17 cellular contexts compared by ENCODE assay signal in genomic region chr17:49894761-49895160, GRCh38. TPM values are rescaled to one million over a fixed set of nuclear protein-coding genes. Genes with fewer than 3 reads are reported as not detected.
DNase-seq lines count a peak whose midpoint lies in the region; ATAC-seq and TF ChIP-seq lines count a peak whose summit lies in the region.
"Had no signal": no experiment of that assay in that cellular context is flagged by ENCODE, and none has a peak within 500 bp of the region (broad histone marks: within the 10 kb centered on the region; RNA-seq: fewer than 3 reads in every experiment).

No MANE protein-coding gene starts in this region.

- H3K36me3 Mint-ChIP-seq in neural crest cell (ENCODE audit: low read depth), result no peaks in the 10 kb centered on the region

- H3K27ac ChIP-seq in RWPE2 (ENCODE audit: poor library complexity, severe bottlenecking) (no peak overlapping the region), esophagus (ENCODE audit: low read depth in 2 of 2, low read length in 1 of 2) (peak overlapping the region; percentile 90 to 91), gastrocnemius medialis (no peak overlapping the region), spleen (no peak overlapping the region)
- H3K27ac ChIP-seq: BLaER1 treated with 17β-estradiol and CSF1 and Interleukin-3, amounts not matched to agents 10 nM and 100 nM had no signal

- H3K36me3 ChIP-seq in RWPE2 (ENCODE audit: low read depth) (no peaks in the 10 kb centered on the region), esophagus (ENCODE audit: control insufficient read depth in 2 of 2, insufficient read depth in 2 of 2, low read length in 1 of 2) (no peaks in the 10 kb centered on the region), gastrocnemius medialis (no peaks in the 10 kb centered on the region), spleen (no peaks in the 10 kb centered on the region)
- H3K36me3 ChIP-seq: BLaER1 treated with 17β-estradiol and CSF1 and Interleukin-3, amounts not matched to agents 10 nM and 100 nM had no signal

- no peak overlapping the region for H3K4me3 ChIP-seq in RWPE2 (ENCODE audit: severe bottlenecking)
- H3K4me3 ChIP-seq in esophagus (ENCODE audit: low read depth in 1 of 2, low read length in 2 of 2), result no peak overlapping the region
- no peak overlapping the region for H3K4me3 ChIP-seq in gastrocnemius medialis
- no peak overlapping the region for H3K4me3 ChIP-seq in spleen
- H3K4me3 ChIP-seq: BLaER1 treated with 17β-estradiol and CSF1 and Interleukin-3, amounts not matched to agents 10 nM and 100 nM had no signal

- H3K4me3 Mint-ChIP-seq in neural crest cell, result no peak overlapping the region

- H3K27ac Mint-ChIP-seq in neural crest cell (ENCODE audit: unreplicated experiment), result peak overlapping the region; percentile 35

- H3K4me1 ChIP-seq in RWPE2 (ENCODE audit: insufficient read depth, poor library complexity, severe bottlenecking) (peaks cover 7% of the 10 kb centered on the region), esophagus (ENCODE audit: control insufficient read depth in 2 of 2, insufficient read depth in 2 of 2, low read length in 1 of 2) (peaks cover 0 to 19% of the 10 kb centered on the region in 2 donors), gastrocnemius medialis (no peaks in the 10 kb centered on the region), spleen (peaks cover 0 to 10% (median 0%) of the 10 kb centered on the region in 6 donors)

- peaks cover 69% of the 10 kb centered on the region for H3K27me3 Mint-ChIP-seq in neural crest cell (ENCODE audit: low read depth)

- H3K4me1 Mint-ChIP-seq in neural crest cell, result no peaks in the 10 kb centered on the region

- intact Hi-C loops in gastrocnemius medialis (cut with DNase I; ENCODE audit: low total_unique reads) (no loop called here), spleen (cut with DNase I; ENCODE audit: low total_unique reads) (no loop called here)

- TF ChIP-seq CTCF in RWPE2 (IDR thresholded peaks at IDR 0.05; ENCODE audit: poor library complexity, severe bottlenecking), result no peak
- no peak for TF ChIP-seq CTCF in neural crest cell (conservative IDR thresholded peaks at IDR 0.05)
- TF ChIP-seq CTCF in gastrocnemius medialis (IDR thresholded peaks at IDR 0.05 in 4 of 5, conservative IDR thresholded peaks at IDR 0.05 in 1 of 5), result no peak
- no peak for TF ChIP-seq CTCF in spleen (IDR thresholded peaks at IDR 0.05 in 8 of 11, conservative IDR thresholded peaks at IDR 0.05 in 3 of 11)

- H3K9me3 Mint-ChIP-seq in neural crest cell, result no peaks in the 10 kb centered on the region

- H3K27me3 ChIP-seq in RWPE2 (ENCODE audit: insufficient read depth, poor library complexity, severe bottlenecking) (no peaks in the 10 kb centered on the region), esophagus (ENCODE audit: control insufficient read depth in 1 of 2, insufficient read depth in 2 of 2, low read length in 2 of 2) (no peaks in the 10 kb centered on the region), gastrocnemius medialis (peaks cover 3 to 22% (median 15%) of the 10 kb centered on the region in 3 donors), spleen (replicated peaks in 1 of 7) (peaks cover 0 to 97% (median 33%) of the 10 kb centered on the region in 7 donors)

- TF ChIP-seq POLR2A in gastrocnemius medialis (IDR thresholded peaks at IDR 0.05) (no peak), spleen (IDR thresholded peaks at IDR 0.05) (no peak)

- no peaks in the 10 kb centered on the region for H3K9me3 ChIP-seq in RWPE2 (ENCODE audit: severe bottlenecking)
- no peaks in the 10 kb centered on the region for H3K9me3 ChIP-seq in esophagus (ENCODE audit: control insufficient read depth in 2 of 2, insufficient read depth in 1 of 2, low read depth in 1 of 2, low read length in 1 of 2)
- no peaks in the 10 kb centered on the region for H3K9me3 ChIP-seq in gastrocnemius medialis
- no peaks in the 10 kb centered on the region for H3K9me3 ChIP-seq in spleen
- H3K9me3 ChIP-seq: BLaER1 treated with 17β-estradiol and CSF1 and Interleukin-3, amounts not matched to agents 10 nM and 100 nM had no signal

- DNase-seq in RWPE2 (ENCODE audit: low spot score), result no peak
- no peak for DNase-seq in neural crest cell (ENCODE audit: low read depth, low spot score)
- DNase-seq in NCI-H524 treated with DMSO at 0.1 percent for 48 hours (lab: John Stamatoyannopoulos, UW), result no peak
- DNase-seq in gastrocnemius medialis, result no peak
- DNase-seq in spleen, result no peak
- DNase-seq in NCI-H82 treated with DMSO at 0.1 percent for 48 hours (lab: John Stamatoyannopoulos, UW; ENCODE audit: unreplicated experiment), result no peak
- DNase-seq: DMS153; EL; H7; Karpas-422; NCI-H1105 treated with DMSO at 0.1 percent for 48 hours; NCI-H187; NCI-H446 treated with DMSO at 0.1 percent for 48 hours; NK-92 treated with Interleukin-12 subunit alpha and Interleukin-12 subunit beta, amount 100 ng/mL, for 24 hours; OCI-M1 had no signal

- 50 to 61% methylated on average over 10 of the region's 10 CpGs for WGBS in esophagus, 2 donors
- 81 to 90% (median 86%) methylated on average over 10 of the region's 10 CpGs for WGBS in spleen, 5 donors

- ATAC-seq in RWPE2 (ENCODE audit: low read depth) (peak; percentile 53), gastrocnemius medialis (no peak)

- in situ Hi-C loops in gastrocnemius medialis (cut with MboI; ENCODE audit: low sequenced_read_pairs in 4 of 4), result no loop called here

RNA-seq across cellular contexts. Expression of gene TAC4, which starts 46.9 kb away (rescaled TPM):
- not detected for polyA plus RNA-seq in esophagus
- total RNA-seq in neural crest cell, result not detected in 2 replicates
- total RNA-seq in gastrocnemius medialis, result not detected
- not detected for total RNA-seq in spleen
- not detected for polyA plus RNA-seq in spleen
- total RNA-seq: H7 had no signal

Comparison
In these comparisons a context has a peak if more than half of its experiments do, and no peak if none do; other contexts are left out.
1. H3K27ac ChIP-seq: peak in esophagus (2 of 2); none in RWPE2 (single experiment), gastrocnemius medialis (0 of 4) and spleen (0 of 8).